Comparison of ENCODE assay signal across 7 cellular contexts in genomic region chr6:137044366-137045220, GRCh38. TPM values are rescaled to one million over a fixed set of nuclear protein-coding genes. Genes with fewer than 3 reads are reported as not detected.
DNase-seq lines count a peak whose midpoint lies in the region; ATAC-seq, FAIRE-seq and TF ChIP-seq lines count a peak whose summit lies in the region.

IL20RA (minus strand) TSS chr6:137044965; CDS start chr6:137044728, 237 bp downstream.

- peaks cover 6 to 19% of the 10 kb centered on the region in 2 experiments for H3K27me3 ChIP-seq in GM12878 (replicated peaks in 1 of 2; ENCODE audit: control insufficient read depth in 2 of 2, insufficient read depth in 2 of 2, low read length in 1 of 2)
- peaks cover 41% of the 10 kb centered on the region for H3K27me3 ChIP-seq in iPS-18a (ENCODE audit: control insufficient read depth, insufficient read depth, low read length)

- in situ Hi-C loops in GM12878 (cut with MboI) = no loop called here

- H2AFZ ChIP-seq in GM12878 (ENCODE audit: control insufficient read depth, low read depth, low read length) = peak within 1 kb of the TSS; percentile 55

- no peaks in the 10 kb centered on the region for H3K79me2 ChIP-seq in GM12878 (ENCODE audit: control insufficient read depth, insufficient read depth, low read length)

- H3K36me3 Mint-ChIP-seq in IgD-negative memory B cell = peaks cover 2% of the 10 kb centered on the region

- no peaks in the 10 kb centered on the region; the same call in 2 of the 3 replicates for H3K9me3 ChIP-seq in GM12878 (replicated peaks; ENCODE audit: control insufficient read depth, insufficient read depth, low read length)
- H3K9me3 ChIP-seq in iPS-18a (ENCODE audit: control insufficient read depth, low read depth, low read length) = no peaks in the 10 kb centered on the region

- H3K4me3 ChIP-seq in GM08714 (ENCODE audit: low read length) (peak within 1 kb of the TSS; percentile 75), GM12878 (peak within 1 kb of the TSS; percentile 75), iPS-18a (ENCODE audit: low read length) (peak within 1 kb of the TSS; percentile 58), skeletal muscle cell (ENCODE audit: low read depth, low read length) (peak within 1 kb of the TSS; percentile 83)

- WGBS in GM12878 (ENCODE audit: insufficient coverage, insufficient replicate concordance, low lambda C conversion rate, missing lambda C conversion rate) = 14% methylated on average over 71 of the region's 83 CpGs

- ATAC-seq in GM12878 (peak; percentile 81), HG03175 (IDR thresholded peaks at IDR 0.05; ENCODE audit: unreplicated experiment) (no peak)

- H3K27me3 Mint-ChIP-seq in IgD-negative memory B cell = peaks cover 31% of the 10 kb centered on the region

- POLR2A ChIA-PET in GM12878 (lab: Charles Lee) = no interaction called here

- peaks cover 0 to 4% (median 2%) of the 10 kb centered on the region in 3 donors for H3K9me3 Mint-ChIP-seq in IgD-negative memory B cell

- peak within 1 kb of the TSS in 1 of 3 donors; percentile 83 for H3K27ac Mint-ChIP-seq in IgD-negative memory B cell

- H3K4me1 ChIP-seq in GM12878 (ENCODE audit: control insufficient read depth, insufficient read depth, low read length) (no peaks in the 10 kb centered on the region), iPS-18a (ENCODE audit: control insufficient read depth, low read depth, low read length) (no peaks in the 10 kb centered on the region)

- FAIRE-seq in GM12878 (lab: Jason Lieb, UNC) = no peak

- DNase-seq in GM12878 (ENCODE audit: low read depth, low spot score) (no peak), skeletal muscle cell (ENCODE audit: low read depth) (no peak)
- DNase-seq in effector CD8-positive, alpha-beta T cell (lab: John Stamatoyannopoulos, UW) = no peak

- H3K36me3 ChIP-seq in GM12878 (ENCODE audit: control insufficient read depth in 2 of 2, insufficient read depth in 2 of 2, low read length in 1 of 2) (no peaks in the 10 kb centered on the region), iPS-18a (ENCODE audit: control insufficient read depth, low read depth, low read length) (no peaks in the 10 kb centered on the region)

- TF ChIP-seq EP300 in GM12878 (IDR thresholded peaks at IDR 0.05; ENCODE audit: borderline replicate concordance in 1 of 2, control insufficient read depth in 1 of 2, low read depth in 2 of 2, low read length in 2 of 2) = no peak

- H3K9ac ChIP-seq in GM12878 (ENCODE audit: control insufficient read depth, insufficient read depth, low read length) = peak within 1 kb of the TSS; percentile 20; the same call in 1 of the 2 replicates
- H3K9ac ChIP-seq in iPS-18a (ENCODE audit: low read length) = peak within 1 kb of the TSS; percentile 39

- H3K4me2 ChIP-seq in GM12878 (ENCODE audit: control insufficient read depth, insufficient read depth) = peak within 1 kb of the TSS; percentile 94

- H3K4me3 Mint-ChIP-seq in IgD-negative memory B cell = peak within 1 kb of the TSS; percentile 81 to 88 (median 86)

- H4K20me1 ChIP-seq in GM12878 (ENCODE audit: control insufficient read depth, insufficient read depth) = no peaks in the 10 kb centered on the region

- no peak for TF ChIP-seq RAD21 in GM12878 (IDR thresholded peaks at IDR 0.05; ENCODE audit: insufficient read depth, low read depth, low read length)

- no peak for TF ChIP-seq CTCF in GM12878 (IDR thresholded peaks at IDR 0.05 in 2 of 3, conservative IDR thresholded peaks at IDR 0.05 in 1 of 3; ENCODE audit: control insufficient read depth in 2 of 3, extremely low read depth in 1 of 3, insufficient read depth in 1 of 3, low read depth in 3 of 3, low read length in 3 of 3)

- RAD21 ChIA-PET in GM12878 (lab: Charles Lee; ENCODE audit: unreplicated experiment) = no interaction called here

- TF ChIP-seq POLR2A in GM12878 (IDR thresholded peaks at IDR 0.05; ENCODE audit: low read depth, low read length) = no peak

- H3K27ac ChIP-seq in GM12878 (ENCODE audit: control insufficient read depth, insufficient read depth) = no peak within 1 kb of the TSS
- H3K27ac ChIP-seq in iPS-18a (ENCODE audit: low read length) = no peak within 1 kb of the TSS

- SMC1A ChIA-PET in GM12878 (lab: Charles Lee; ENCODE audit: uncharacterized antibody, unreplicated experiment) = interaction anchor here (0.7 to 1.3 kb wide), 2 partner anchors 13 to 26 kb away, joined by 3 read pairs; no protein-coding TSS in a partner anchor

- H3K4me1 Mint-ChIP-seq in IgD-negative memory B cell = peaks cover 0 to 7% (median 6%) of the 10 kb centered on the region in 3 donors

- BruUV-seq in GM12878 (replicated peaks; lab: Mats Ljungman, UMichigan) = no TSS peak

- CTCF ChIA-PET in GM12878 (lab: Yijun Ruan, JAX) = interaction anchor here (0.7 to 1.5 kb wide), 3 partner anchors 50 to 1495 kb away, joined by 3 read pairs; no protein-coding TSS in a partner anchor

- intact Hi-C loops in GM12878 (cut with micrococcal nuclease; ENCODE audit: unreplicated experiment) = no loop called here

TF ChIP-seq in GM12878, 131 proteins besides CTCF, POLR2A, EP300 and RAD21:
- TF ChIP-seq RBBP5 (conservative IDR thresholded peaks at IDR 0.05) (no peak), DPF2 (IDR thresholded peaks at IDR 0.05) (no peak), ZBTB11 (CRISPR knock-in tag; IDR thresholded peaks at IDR 0.05) (no peak), MAX (IDR thresholded peaks at IDR 0.05; ENCODE audit: low read depth, low read length) (peak; percentile 18; the same call in 1 of the 2 replicates), PAX8 (IDR thresholded peaks at IDR 0.05) (no peak), CBX3 (IDR thresholded peaks at IDR 0.05; ENCODE audit: borderline replicate concordance, low read depth) (no peak), SUZ12 (IDR thresholded peaks at IDR 0.05; ENCODE audit: unreplicated experiment) (peak; percentile 60), NRF1 (conservative IDR thresholded peaks at IDR 0.05; ENCODE audit: low read depth, low read length) (no peak)

RNA-seq across cellular contexts. Expression of gene IL20RA, which starts in this region (rescaled TPM):
- polyA plus RNA-seq in IgD-negative memory B cell (not detected), GM12878 (2011; rRNA removed) (0.11 and 0.16 TPM in 2 replicates), GM12878 (2014; fragmentation: Illumina TruSeq; extraction: Trizol) (0.03 TPM in 1 of 2 replicates, not detected in the other), GM12878 (2014; fragmentation: Nextera tagmentation; extraction: Ambion mirVana) (under 1 TPM; 0.02 to 0.16 TPM), GM12878 (2014; rRNA removed) (0.05 TPM in 1 of 2 replicates, not detected in the other), GM12878 (2016; fragmentation: Nextera tagmentation; extraction: Ambion mirVana) (not detected)
- 0.19 TPM in 1 of 2 replicates, not detected in the other for total RNA-seq in GM12878 (2013; cell fraction: nucleolus; rRNA removed)
- total RNA-seq in GM12878 (2014; rRNA removed) (0.11 TPM in 1 of 2 replicates, not detected in the other), GM12878 (2014; rRNA removed; fragmentation: Illumina TruSeq; extraction: Trizol) (0.09 TPM in 1 of 2 replicates, not detected in the other), GM12878 (2021) (0.08 TPM in 1 of 2 replicates, not detected in the other)
- not detected for polyA plus RNA-seq in GM12878 (2011; ENCODE audit: low read depth)
- polyA plus RNA-seq in GM12878 (2011; cell fraction: cytosol; rRNA removed) = 0.02 and 0.06 TPM in 2 replicates
- polyA plus RNA-seq in GM12878 (2011; cell fraction: nucleus; rRNA removed) = 0.06 and 0.09 TPM in 2 replicates
- polyA plus RNA-seq in GM12878 (2012) = not detected in 2 replicates
- polyA minus RNA-seq in GM12878 (2011; rRNA and poly(A)+ RNA removed) = not detected in 2 replicates
- polyA minus RNA-seq in GM12878 (2011; cell fraction: cytosol; rRNA and poly(A)+ RNA removed) = not detected in 2 replicates
- polyA minus RNA-seq in GM12878 (2011; cell fraction: nucleus; rRNA and poly(A)+ RNA removed) = not detected in 2 replicates

Comparison
In these comparisons a context has a peak if more than half of its experiments do, and no peak if none do; other contexts are left out.
1. Peak in ATAC-seq, H3K4me3 ChIP-seq, H3K9ac ChIP-seq and H3K4me2 ChIP-seq in GM12878; RNA of the gene not detected or under 1 TPM.